Comparison of ENCODE assay signal across 1 cellular context in the genomic region with DNA sequence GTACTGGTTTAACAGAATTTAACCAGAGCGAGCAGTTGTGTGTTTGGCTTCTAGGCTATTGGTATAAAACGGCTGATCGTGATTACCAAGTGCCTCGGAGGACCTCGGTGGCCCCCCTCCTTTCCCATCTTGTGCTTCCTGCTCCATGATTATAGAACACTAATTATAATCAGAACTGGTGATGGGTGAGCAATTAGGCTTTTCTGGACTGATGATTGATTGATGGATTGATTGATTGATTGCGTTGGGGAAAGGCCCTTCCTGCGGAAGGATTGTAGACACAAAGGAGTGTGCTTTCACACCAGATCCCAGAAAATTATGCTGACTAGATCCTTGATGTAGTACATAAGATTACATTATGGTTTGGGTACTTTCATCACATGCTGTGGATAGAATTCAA.
TF ChIP-seq lines count a peak whose summit lies in the region.

No MANE protein-coding gene starts in this region.

TF ChIP-seq in neural cell, 6 proteins besides CTCF, POLR2A, EP300 and RAD21 (continued from another document):
- TF ChIP-seq POLR2AphosphoS5 (IDR thresholded peaks at IDR 0.05): no peak
